ENCODE assay signal across 20 cellular contexts in genomic region chr17:29331330-29331729, GRCh38.
"Had no signal": no experiment of that assay in that cellular context is flagged by ENCODE, and none has a peak within 500 bp of the region (broad histone marks: within the 10 kb centered on the region; RNA-seq: fewer than 3 reads in every experiment).

No MANE protein-coding gene starts in this region.

- H3K9me3 ChIP-seq: neutrophil, pancreas, spleen, thoracic aorta, tibial nerve, upper lobe of right lung, uterus had no signal

- H3K27ac ChIP-seq: coronary artery, neutrophil, pancreas, spleen, thoracic aorta, tibial nerve, upper lobe of right lung, uterus had no signal

- H3K4me1 ChIP-seq: pancreas, spleen, tibial nerve, upper lobe of right lung, uterus had no signal

- ATAC-seq: effector memory CD8-positive, alpha-beta T cell; left lobe of liver; naive thymus-derived CD8-positive, alpha-beta T cell; sciatic nerve; stimulated activated naive B cell treated with anti-CD40 and anti-IgM and Interleukin-4, amounts not matched to agents 10 μg/mL and 1 μg/mL and 100 μg/mL, for 72 hours; upper lobe of right lung had no signal

- H3K27me3 ChIP-seq: neutrophil, pancreas, spleen, tibial nerve, upper lobe of right lung, uterus had no signal

- FAIRE-seq: endometrium, frontal cortex, pancreas had no signal

- H3K4me3 ChIP-seq: coronary artery, lung, pancreas, spleen, thoracic aorta, tibial nerve, upper lobe of right lung, uterus had no signal

- H3K36me3 ChIP-seq: neutrophil, pancreas, spleen, thoracic aorta, tibial nerve, upper lobe of right lung, uterus had no signal

- DNase-seq: effector memory CD8-positive, alpha-beta T cell; immature natural killer cell; islet precursor cell; naive thymus-derived CD8-positive, alpha-beta T cell; pancreas; retina; spleen; stimulated activated CD4-positive, alpha-beta T cell treated with anti-CD3 and anti-CD28 coated beads, Interleukin-4, amount 100 ng/mL, for 4 hours; stimulated activated naive B cell treated with anti-CD40 and anti-IgM and Interleukin-4, amounts not matched to agents 10 μg/mL and 1 μg/mL and 100 μg/mL, for 72 hours; upper lobe of right lung; uterus had no signal
